ENCODE assay signal across 8 cellular contexts in genomic region chr3:5122741-5123706, GRCh38. TPM values are rescaled to one million over a fixed set of nuclear protein-coding genes. Genes with fewer than 3 reads are reported as not detected.
DNase-seq lines count a peak whose midpoint lies in the region; ATAC-seq and TF ChIP-seq lines count a peak whose summit lies in the region.

No MANE protein-coding gene starts in this region.

- ATAC-seq in CD4-positive, CD25-positive, alpha-beta regulatory T cell (ENCODE audit: low read depth in 2 of 2), result no peak
- ATAC-seq in GM19455 (IDR thresholded peaks at IDR 0.05; ENCODE audit: unreplicated experiment) (peak; percentile 11), WTC11 (peak; percentile 34), left lobe of liver (peak; percentile 80)

- peaks cover 40% of the 10 kb centered on the region for H3K4me1 ChIP-seq in CD4-positive, CD25-positive, alpha-beta regulatory T cell (ENCODE audit: control insufficient read depth, insufficient read depth, low read length, poor library complexity, severe bottlenecking)

- intact Hi-C loops in dendritic cell treated with granulocyte-macrophage colony-stimulating factor and Interleukin-4, amounts not matched to agents 40 ng/mL and 50 ng/mL, for 4 days (cut with micrococcal nuclease), result loop anchor here (2.0 kb wide), 2 partner anchors 16 to 64 kb away; partner anchors contain the start of gene EDEM1

- peak overlapping the region; percentile 78 to 97 (median 93) for H3K27ac Mint-ChIP-seq in CD4-positive, CD25-positive, alpha-beta regulatory T cell
- peak overlapping the region; percentile 82 for H3K27ac Mint-ChIP-seq in WTC11
- peak overlapping the region; percentile 99 for H3K27ac Mint-ChIP-seq in dendritic cell treated with granulocyte-macrophage colony-stimulating factor and Interleukin-4, amounts not matched to agents 40 ng/mL and 50 ng/mL, for 4 days

- no peaks in the 10 kb centered on the region for H3K36me3 ChIP-seq in CD4-positive, CD25-positive, alpha-beta regulatory T cell (ENCODE audit: control insufficient read depth, insufficient read depth, low read length)

- CTCF ChIA-PET in WTC11 (lab: Charles Lee), result interaction anchor here (1.0 to 1.9 kb wide), 3 partner anchors 12 to 411 kb away, joined by 3 to 9 read pairs (median 4); no protein-coding TSS in a partner anchor

- H3K27me3 ChIP-seq in CD4-positive, CD25-positive, alpha-beta regulatory T cell (ENCODE audit: control insufficient read depth, insufficient read depth, low read length), result no peaks in the 10 kb centered on the region

- peak overlapping the region; percentile 87 for H3K27ac ChIP-seq in CD4-positive, CD25-positive, alpha-beta regulatory T cell (ENCODE audit: insufficient read depth, low read length, poor library complexity, severe bottlenecking)

- no peaks in the 10 kb centered on the region for H3K9me3 Mint-ChIP-seq in CD4-positive, CD25-positive, alpha-beta regulatory T cell
- no peaks in the 10 kb centered on the region for H3K9me3 Mint-ChIP-seq in WTC11
- no peaks in the 10 kb centered on the region for H3K9me3 Mint-ChIP-seq in dendritic cell treated with granulocyte-macrophage colony-stimulating factor and Interleukin-4, amounts not matched to agents 40 ng/mL and 50 ng/mL, for 4 days

- peak overlapping the region; percentile 77 to 89 (median 89) for H3K4me3 Mint-ChIP-seq in CD4-positive, CD25-positive, alpha-beta regulatory T cell
- H3K4me3 Mint-ChIP-seq in WTC11, result peak overlapping the region; percentile 97
- H3K4me3 Mint-ChIP-seq in dendritic cell treated with granulocyte-macrophage colony-stimulating factor and Interleukin-4, amounts not matched to agents 40 ng/mL and 50 ng/mL, for 4 days, result peak overlapping the region; percentile 97

- H3K4me1 Mint-ChIP-seq in CD4-positive, CD25-positive, alpha-beta regulatory T cell, result peaks cover 26 to 54% (median 40%) of the 10 kb centered on the region in 4 donors
- peaks cover 11% of the 10 kb centered on the region for H3K4me1 Mint-ChIP-seq in WTC11
- H3K4me1 Mint-ChIP-seq in dendritic cell treated with granulocyte-macrophage colony-stimulating factor and Interleukin-4, amounts not matched to agents 40 ng/mL and 50 ng/mL, for 4 days (ENCODE audit: low read depth), result peaks cover 33% of the 10 kb centered on the region

- no peak for TF ChIP-seq CTCF in WTC11 (IDR thresholded peaks at IDR 0.05)

- H3K27me3 Mint-ChIP-seq in CD4-positive, CD25-positive, alpha-beta regulatory T cell, result no peaks in the 10 kb centered on the region
- no peaks in the 10 kb centered on the region for H3K27me3 Mint-ChIP-seq in WTC11 (ENCODE audit: low read depth)
- no peaks in the 10 kb centered on the region for H3K27me3 Mint-ChIP-seq in dendritic cell treated with granulocyte-macrophage colony-stimulating factor and Interleukin-4, amounts not matched to agents 40 ng/mL and 50 ng/mL, for 4 days

- no peaks in the 10 kb centered on the region for H3K9me3 ChIP-seq in CD4-positive, CD25-positive, alpha-beta regulatory T cell (ENCODE audit: control insufficient read depth in 2 of 2, low read length in 2 of 2)

- H3K36me3 Mint-ChIP-seq in CD4-positive, CD25-positive, alpha-beta regulatory T cell, result peaks cover 3% of the 10 kb centered on the region
- H3K36me3 Mint-ChIP-seq in WTC11, result no peaks in the 10 kb centered on the region
- peaks cover 42% of the 10 kb centered on the region for H3K36me3 Mint-ChIP-seq in dendritic cell treated with granulocyte-macrophage colony-stimulating factor and Interleukin-4, amounts not matched to agents 40 ng/mL and 50 ng/mL, for 4 days (ENCODE audit: low read depth)

- peak overlapping the region; percentile 91 for H3K4me3 ChIP-seq in CD4-positive, CD25-positive, alpha-beta regulatory T cell (ENCODE audit: low read depth, low read length)

- POLR2A ChIA-PET in WTC11 (lab: Charles Lee), result interaction anchor here (1.0 kb wide), 2 partner anchors 49 to 256 kb away, joined by 3 read pairs; no protein-coding TSS in a partner anchor

- peak; percentile 6 to 40 (median 13) for DNase-seq in CD4-positive, CD25-positive, alpha-beta regulatory T cell
- DNase-seq in HT1080 (ENCODE audit: low read depth) (peak; percentile 11), WTC11 (ENCODE audit: low spot score) (peak; percentile 25), left lobe of liver (ENCODE audit: low spot score) (peak; percentile 69), NCI-H2171 (lab: John Stamatoyannopoulos, UW) (no peak)
- peak; percentile 52 for DNase-seq in stimulated activated CD8-positive, alpha-beta memory T cell treated with anti-CD3 and anti-CD28 coated beads, Interleukin-4, amount 100 ng/mL, for 48 hours

TF ChIP-seq in WTC11, 78 proteins besides CTCF, POLR2A, EP300 and RAD21:
- TF ChIP-seq OVOL2 (CRISPR knock-in tag; IDR thresholded peaks at IDR 0.05; ENCODE audit: borderline replicate concordance) (no peak), GABPB1 (CRISPR knock-in tag; IDR thresholded peaks at IDR 0.05) (peak; percentile 12; the same call in 1 of the 2 replicates), NR1H2 (CRISPR knock-in tag; IDR thresholded peaks at IDR 0.05) (no peak), FOXK1 (CRISPR knock-in tag; IDR thresholded peaks at IDR 0.05) (no peak), ESRRA (CRISPR knock-in tag; IDR thresholded peaks at IDR 0.05; ENCODE audit: borderline replicate concordance) (no peak), MLX (CRISPR knock-in tag; IDR thresholded peaks at IDR 0.05) (no peak), HMGXB4 (CRISPR knock-in tag; IDR thresholded peaks at IDR 0.05) (0 out of 2 replicates have a peak, but pooled peaks have one; percentile 6)

RNA-seq across cellular contexts. Expression of gene ARL8B, which starts 0.9 kb away (rescaled TPM):
- 43.0 TPM for total RNA-seq in CD4-positive, CD25-positive, alpha-beta regulatory T cell
- 10 to 100 TPM; 54.2 to 67.4 (median 57.5) TPM for polyA plus RNA-seq in CD4-positive, CD25-positive, alpha-beta regulatory T cell
- total RNA-seq in HT1080 (2014; rRNA removed; shearing (Covaris generic)), result 30.2 and 35.8 TPM in 2 replicates
- polyA plus RNA-seq in HT1080 (2015; cell fraction: cytosol; rRNA removed), result 71.7 and 84.4 TPM in 2 replicates
- polyA plus RNA-seq in HT1080 (2015; cell fraction: nucleus; rRNA removed), result 47.7 and 51.6 TPM in 2 replicates
- 23.5 to 28.3 TPM (median 23.5 TPM) in 3 replicates for total RNA-seq in WTC11 (2021)
- 22.2 TPM for total RNA-seq in left lobe of liver

Comparison
In these comparisons a context has a peak if more than half of its experiments do, and no peak if none do; other contexts are left out.
1. ATAC-seq: peak in GM19455 (single experiment), WTC11 (single experiment) and left lobe of liver (single experiment); none in CD4-positive, CD25-positive, alpha-beta regulatory T cell (0 of 2).
2. Peak in every context shown above with its lines, with median percentiles within 50 percentile points of each other: H3K27ac Mint-ChIP-seq and H3K4me3 Mint-ChIP-seq.